In the genomic region with DNA sequence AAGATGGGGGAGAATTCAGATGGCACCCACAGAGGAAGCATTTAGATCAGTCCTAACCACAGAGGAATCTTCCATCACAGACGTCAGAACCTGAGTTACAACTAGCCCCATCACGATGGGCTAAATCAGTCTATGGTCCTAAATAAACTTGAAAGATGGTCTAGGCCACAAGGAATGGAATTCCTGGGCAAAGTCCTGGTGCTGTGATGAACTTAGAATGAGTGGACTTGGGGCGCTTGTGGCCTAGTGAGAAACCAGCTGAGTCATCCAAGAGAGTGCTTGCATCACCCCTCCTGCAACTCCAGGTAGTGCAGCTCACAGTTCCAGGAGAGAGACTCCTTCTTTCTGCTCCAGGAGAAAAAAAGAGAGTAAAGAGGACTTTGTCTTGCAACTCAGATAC, we compare ENCODE assay signal across 18 cellular contexts.
DNase-seq lines count a peak whose midpoint lies in the region; ATAC-seq and TF ChIP-seq lines count a peak whose summit lies in the region.
"Had no signal": no experiment of that assay in that cellular context is flagged by ENCODE, and none has a peak within 500 bp of the region (broad histone marks: within the 10 kb centered on the region; RNA-seq: fewer than 3 reads in every experiment).

No MANE protein-coding gene starts in this region.

- no peaks in the 10 kb centered on the region for H3K79me2 ChIP-seq in GM23248 (ENCODE audit: insufficient read depth)

- H2AFZ ChIP-seq in GM23248: no peak overlapping the region

- TF ChIP-seq CTCF in brain microvascular endothelial cell (IDR thresholded peaks at IDR 0.05; ENCODE audit: low read depth, low read length, missing control alignments) (no peak), kidney epithelial cell (IDR thresholded peaks at IDR 0.05; ENCODE audit: insufficient read depth, low read length, poor library complexity, severe bottlenecking) (no peak)

- H3K36me3 ChIP-seq in GM23248 (ENCODE audit: low read depth) (no peaks in the 10 kb centered on the region), brain microvascular endothelial cell (replicated peaks) (no peaks in the 10 kb centered on the region), kidney epithelial cell (ENCODE audit: control insufficient read depth, insufficient read depth, low read length) (no peaks in the 10 kb centered on the region), aorta (ENCODE audit: control insufficient read depth in 1 of 2, insufficient read depth in 2 of 2, low read length in 1 of 2) (no peaks in the 10 kb centered on the region)
- H3K36me3 ChIP-seq: SJCRH30, spleen, tibial artery had no signal

- H3F3A ChIP-seq in GM23248 (ENCODE audit: insufficient read depth): no peaks in the 10 kb centered on the region

- no peaks in the 10 kb centered on the region for H4K20me1 ChIP-seq in GM23248 (ENCODE audit: insufficient read depth)

- H3K4me1 ChIP-seq in GM23248 (ENCODE audit: insufficient read depth) (no peaks in the 10 kb centered on the region), aorta (ENCODE audit: control insufficient read depth in 1 of 2, insufficient read depth in 2 of 2, low read length in 2 of 2) (no peaks in the 10 kb centered on the region)
- H3K4me1 ChIP-seq: body of pancreas, SJCRH30, spleen, tibial artery had no signal

- no peak overlapping the region for H3K9ac ChIP-seq in GM23248

- no peak overlapping the region for H3K27ac ChIP-seq in GM23248
- H3K27ac ChIP-seq in brain microvascular endothelial cell: no peak overlapping the region
- no peak overlapping the region for H3K27ac ChIP-seq in aorta (ENCODE audit: low read depth in 1 of 2, low read length in 2 of 2)
- H3K27ac ChIP-seq: body of pancreas, SJCRH30, spleen, tibial artery had no signal

- H3K4me2 ChIP-seq in GM23248 (ENCODE audit: unreplicated experiment): no peak overlapping the region

- H3K9me3 ChIP-seq in GM23248 (ENCODE audit: low read depth): no peaks in the 10 kb centered on the region
- peaks cover 7% of the 10 kb centered on the region for H3K9me3 ChIP-seq in aorta (ENCODE audit: control insufficient read depth, low read length)
- H3K9me3 ChIP-seq: body of pancreas, SJCRH30, tibial artery had no signal

- DNase-seq in GM23248 (peak; percentile 44), LoVo (ENCODE audit: low spot score) (peak; percentile 32), brain microvascular endothelial cell (peak; percentile 15), kidney epithelial cell (ENCODE audit: low read depth) (peak; percentile 7), T-helper 1 cell (no peak), NCI-H2227 (lab: John Stamatoyannopoulos, UW; ENCODE audit: unreplicated experiment) (no peak), aorta (no peak)
- DNase-seq: activated CD4-positive, CD25-positive, alpha-beta regulatory T cell treated with anti-CD3 and anti-CD28 coated beads, Interleukin-2, amount 50 U/mL, for 72 hours; activated CD8-positive, alpha-beta memory T cell treated with anti-CD3 and anti-CD28 coated beads, Interleukin-2, amount 50 U/mL, for 4 hours; activated naive CD4-positive, alpha-beta T cell; body of pancreas; KG1; naive thymus-derived CD8-positive, alpha-beta T cell; NCI-H1436 treated with DMSO at 0.1 percent for 48 hours; SJCRH30; spleen; tibial artery had no signal

- no peak for ATAC-seq in GM19452 (IDR thresholded peaks at IDR 0.05; ENCODE audit: unreplicated experiment)
- no peak for ATAC-seq in aorta (ENCODE audit: low FRiP score)
- ATAC-seq: body of pancreas; naive thymus-derived CD8-positive, alpha-beta T cell had no signal

- H3K9me2 ChIP-seq in GM23248 (ENCODE audit: insufficient read depth): no peaks in the 10 kb centered on the region

- H3K27me3 ChIP-seq in GM23248 (replicated peaks; ENCODE audit: insufficient read depth): no peaks in the 10 kb centered on the region
- no peaks in the 10 kb centered on the region for H3K27me3 ChIP-seq in brain microvascular endothelial cell (replicated peaks)
- no peaks in the 10 kb centered on the region for H3K27me3 ChIP-seq in kidney epithelial cell (ENCODE audit: control insufficient read depth, insufficient read depth, low read length)
- H3K27me3 ChIP-seq in aorta (ENCODE audit: control insufficient read depth in 1 of 2, insufficient read depth in 2 of 2, low read length in 1 of 2): no peaks in the 10 kb centered on the region
- H3K27me3 ChIP-seq: body of pancreas, SJCRH30, spleen, tibial artery had no signal

- H3K4me3 ChIP-seq in GM23248 (no peak overlapping the region), brain microvascular endothelial cell (ENCODE audit: low read depth, low read length) (no peak overlapping the region), kidney epithelial cell (ENCODE audit: low read depth, low read length) (no peak overlapping the region), aorta (ENCODE audit: low read length in 2 of 2) (no peak overlapping the region)
- H3K4me3 ChIP-seq: body of pancreas, SJCRH30, spleen, tibial artery had no signal

- in situ Hi-C loops in GM23248 (cut with MboI) (no loop called here), brain microvascular endothelial cell (cut with HindIII; ENCODE audit: low pct_ligation_motif_present, low sequenced_read_pairs) (no loop called here)

- intact Hi-C loops in aorta (cut with DNase I): no loop called here

- WGBS in GM23248 (ENCODE audit: low coverage in 1 of 2, low lambda C conversion rate in 2 of 2, missing lambda C conversion rate in 2 of 2), 2 experiments: 68 to 70% methylated on average over 3 of the region's 3 CpGs
- 69 to 83% methylated on average over 3 of the region's 3 CpGs for WGBS in aorta, 2 donors

Comparison
In these comparisons a context has a peak if more than half of its experiments do, and no peak if none do; other contexts are left out.
1. DNase-seq: peak in GM23248 (single experiment), LoVo (single experiment), brain microvascular endothelial cell (single experiment) and kidney epithelial cell (single experiment); none in T-helper 1 cell (0 of 5), NCI-H2227 (single experiment) and aorta (0 of 2).